ENCODE assay signal across 8 cellular contexts in the genomic region with DNA sequence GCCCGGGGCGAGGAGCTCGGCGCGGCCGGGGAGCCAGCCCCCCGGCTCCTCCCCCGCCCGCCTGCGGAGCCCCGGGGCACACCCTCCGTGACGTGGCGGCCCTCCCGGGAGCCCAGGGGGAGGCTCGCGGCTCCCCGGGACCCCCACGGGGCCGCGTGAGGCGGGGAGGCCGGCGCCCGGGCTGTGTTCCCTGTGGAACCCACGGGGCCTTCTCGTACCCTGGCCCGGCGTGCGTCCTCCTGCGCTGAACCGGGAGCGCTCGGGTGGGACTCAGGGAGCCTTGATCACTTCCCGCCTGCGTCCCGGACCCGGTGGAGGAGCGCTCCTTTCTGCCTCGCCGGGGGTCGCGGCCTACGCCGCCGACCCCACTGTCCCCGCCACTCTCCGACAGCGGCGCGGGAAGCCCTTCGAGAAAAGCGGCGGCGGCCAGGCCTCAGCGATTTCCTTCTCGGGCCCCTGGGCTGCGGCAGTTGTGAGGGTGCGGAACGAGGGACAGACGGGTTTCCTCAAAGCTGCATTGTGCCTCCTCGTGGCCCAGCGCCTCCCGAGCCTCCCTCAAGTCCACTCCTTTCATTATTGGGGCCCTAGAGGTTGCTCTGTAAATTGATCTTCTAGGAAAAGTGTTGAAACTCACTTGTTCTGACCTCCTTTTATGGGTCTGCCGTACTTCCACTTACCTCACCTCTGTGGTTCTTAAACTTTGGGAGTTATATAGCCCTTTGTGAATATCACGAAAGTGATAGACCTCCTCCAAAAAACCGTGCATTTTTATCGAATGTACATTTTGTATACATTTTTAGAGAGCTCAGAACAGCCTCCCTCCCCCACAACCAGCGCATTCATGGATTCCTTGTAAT. TPM values are rescaled to one million over a fixed set of nuclear protein-coding genes. Genes with fewer than 3 reads are reported as not detected.
DNase-seq lines count a peak whose midpoint lies in the region; ATAC-seq and TF ChIP-seq lines count a peak whose summit lies in the region.

No MANE protein-coding gene starts in this region.

- ATAC-seq in GM18517 (IDR thresholded peaks at IDR 0.05; ENCODE audit: unreplicated experiment) (peak; percentile 73), HG03025 (IDR thresholded peaks at IDR 0.05; ENCODE audit: low FRiP score, unreplicated experiment) (peak; percentile 76), left lobe of liver (peak; percentile 93)

- DNase-seq in AG04449 (ENCODE audit: low read depth, low spot score) (no peak), NCI-H2107 (lab: John Stamatoyannopoulos, UW) (peak; percentile 17), choroid plexus epithelial cell (ENCODE audit: low read depth) (peak; percentile 89), left lobe of liver (ENCODE audit: low spot score) (peak; percentile 78)
- peak; percentile 67 to 74 (median 70) for DNase-seq in activated CD4-positive, CD25-positive, alpha-beta regulatory T cell (lab: John Stamatoyannopoulos, UW)
- DNase-seq in stimulated activated CD4-positive, alpha-beta T cell treated with anti-CD3 and anti-CD28 coated beads, Interleukin-2, amount 100 ng/mL, for 24 hours: peak; percentile 74 to 78

- CTCF ChIA-PET in AG04449 (lab: Yijun Ruan, JAX): interaction anchor here (0.8 to 4.9 kb wide), 9 partner anchors 11 to 563 kb away, joined by 3 to 18 read pairs (median 4); a partner anchor contains a TSS

- peak overlapping the region; percentile 76 for H3K4me3 ChIP-seq in AG04449 (ENCODE audit: low read depth, low read length)
- H3K4me3 ChIP-seq in choroid plexus epithelial cell (ENCODE audit: low read depth, low read length): peak overlapping the region; percentile 79

- TF ChIP-seq CTCF in AG04449 (IDR thresholded peaks at IDR 0.05; ENCODE audit: insufficient read depth, low read length, missing control alignments) (peak; percentile 70), choroid plexus epithelial cell (conservative IDR thresholded peaks at IDR 0.05; ENCODE audit: low read depth, low read length) (peak; percentile 51)

- POLR2A ChIA-PET in AG04449 (lab: Yijun Ruan, JAX): interaction anchor here (0.7 to 1.9 kb wide), 8 partner anchors 14 to 264 kb away, joined by 3 to 8 read pairs (median 4); a partner anchor contains a TSS

RNA-seq across cellular contexts. Expression of a gene that starts 0.6 kb away (rescaled TPM):
- total RNA-seq in left lobe of liver: 16.3 TPM

RNA-seq across cellular contexts. Expression of a gene that starts 19.6 kb away (rescaled TPM):
- 4.4 TPM for total RNA-seq in left lobe of liver

RNA-seq across cellular contexts. Expression of a gene that starts 19.6 kb away (rescaled TPM):
- 2.1 TPM for total RNA-seq in left lobe of liver
